ENCODE assay signal across 19 cellular contexts in genomic region chr5:1136814-1137213, GRCh38.
"Had no signal": no experiment of that assay in that cellular context is flagged by ENCODE, and none has a peak within 500 bp of the region (broad histone marks: within the 10 kb centered on the region; RNA-seq: fewer than 3 reads in every experiment).

No MANE protein-coding gene starts in this region.

- H3K4me3 Mint-ChIP-seq: activated T-helper 1 cell treated with anti-CD3 and anti-CD28 coated beads, Interleukin-12 subunit alpha, Interleukin-12 subunit beta, Interleukin-2, Interleukin-4 antibody, amounts not matched to agents 30 ng/mL and 10 ng/mL and 1 ng/mL, durations not matched to agents 14 hours and 24 hours and 36 hours; stimulated activated naive B cell treated with anti-CD40 and anti-IgM and Interleukin-4, amounts not matched to agents 10 μg/mL and 1 μg/mL and 100 μg/mL, for 72 hours; T-helper 1 cell treated with Interleukin-12 subunit alpha and Interleukin-12 subunit beta and Interleukin-4 antibody, amounts not matched to agents 30 μg/mL and 1 μg/mL, for 36 hours had no signal

- FAIRE-seq: colon, frontal cortex, kidney, pancreas had no signal

- H3K27me3 ChIP-seq: heart left ventricle, left lung, pancreas, sigmoid colon had no signal

- ATAC-seq: activated naive CD4-positive, alpha-beta T cell treated with anti-CD3 and anti-CD28 coated beads, Interleukin-2, amount 50 U/mL, for 72 hours; heart left ventricle; left lung; pancreas; stimulated activated naive B cell treated with anti-CD40 and anti-IgM and Interleukin-4, amounts not matched to agents 10 μg/mL and 1 μg/mL and 100 μg/mL, for 72 hours had no signal

- H3K4me3 ChIP-seq: left lung, pancreas, sigmoid colon had no signal

- H3K27ac ChIP-seq: left lung, neutrophil, pancreas, WERI-Rb-1 had no signal

- H3K9me3 Mint-ChIP-seq: activated T-helper 1 cell treated with anti-CD3 and anti-CD28 coated beads, Interleukin-12 subunit alpha, Interleukin-12 subunit beta, Interleukin-2, Interleukin-4 antibody, amounts not matched to agents 30 ng/mL and 10 ng/mL and 1 ng/mL, durations not matched to agents 14 hours and 24 hours and 36 hours; T-helper 1 cell treated with Interleukin-12 subunit alpha and Interleukin-12 subunit beta and Interleukin-4 antibody, amounts not matched to agents 30 μg/mL and 1 μg/mL, for 36 hours had no signal

- H3K27ac Mint-ChIP-seq: activated naive CD4-positive, alpha-beta T cell treated with anti-CD3 and anti-CD28 coated beads, Interleukin-2, amount 50 U/mL, for 72 hours; activated T-helper 1 cell treated with anti-CD3 and anti-CD28 coated beads, Interleukin-12 subunit alpha, Interleukin-12 subunit beta, Interleukin-2, Interleukin-4 antibody, amounts not matched to agents 30 ng/mL and 10 ng/mL and 1 ng/mL, durations not matched to agents 14 hours and 24 hours and 36 hours had no signal

- H3K4me1 ChIP-seq: pancreas had no signal

- H3K9me3 ChIP-seq: heart left ventricle, left lung, neutrophil, pancreas, sigmoid colon had no signal

- DNase-seq: activated CD4-positive, alpha-beta T cell treated with anti-CD3 and anti-CD28 coated beads, Interleukin-2, amount 50 U/mL, for 4 hours; activated gamma-delta T cell treated with Interleukin-2 at 50 U/mL for 16 hours; activated T-cell treated with anti-CD3 and anti-CD28 coated beads for 4 hours; caudate nucleus; erythroblast; heart left ventricle; left lung; sigmoid colon; stimulated activated CD4-positive, alpha-beta T cell treated with anti-CD3 and anti-CD28 coated beads, Interleukin-4, amount 100 ng/mL, for 4 hours; stimulated activated naive B cell treated with anti-CD40 and anti-IgM and Interleukin-4, amounts not matched to agents 10 μg/mL and 1 μg/mL and 100 μg/mL, for 72 hours; WERI-Rb-1 had no signal

- H3K36me3 Mint-ChIP-seq: activated naive CD4-positive, alpha-beta T cell treated with anti-CD3 and anti-CD28 coated beads, Interleukin-2, amount 50 U/mL, for 72 hours had no signal

- H3K36me3 ChIP-seq: heart left ventricle, left lung, neutrophil, pancreas, sigmoid colon, WERI-Rb-1 had no signal
